ENCODE assay signal across 8 cellular contexts in the genomic region with DNA sequence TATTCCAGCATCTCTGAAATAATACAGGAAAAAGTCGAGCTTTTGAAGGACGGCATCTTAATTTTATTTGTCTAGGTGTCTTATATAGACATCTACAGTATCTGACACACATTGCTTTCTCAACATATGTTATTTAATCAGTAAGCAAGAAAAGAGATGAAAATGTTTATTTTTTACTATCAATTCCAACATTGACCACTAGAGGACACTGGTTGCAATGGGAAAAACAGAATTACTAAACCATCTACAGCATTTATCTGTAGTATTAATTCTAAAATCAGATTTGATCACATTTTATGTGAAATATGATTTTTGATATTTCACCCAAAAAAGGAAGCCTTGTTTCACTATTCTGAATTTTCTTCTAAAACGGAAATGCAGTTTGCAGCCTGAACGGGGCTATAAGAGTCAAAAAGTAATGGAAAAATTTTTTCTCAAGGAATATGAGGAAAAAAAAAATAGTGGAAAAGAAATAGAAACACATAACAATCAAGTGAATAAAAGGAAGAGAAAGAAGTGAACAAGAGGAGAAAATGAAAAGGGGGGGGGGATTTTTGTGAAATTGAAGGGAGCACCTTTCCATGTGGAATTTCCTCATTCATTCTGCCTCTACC.
DNase-seq lines count a peak whose midpoint lies in the region; ATAC-seq and TF ChIP-seq lines count a peak whose summit lies in the region.

No MANE protein-coding gene starts in this region.

- peak; percentile 54 for ATAC-seq in CD4-positive, alpha-beta T cell (ENCODE audit: poor library complexity)
- ATAC-seq in HG02798 (IDR thresholded peaks at IDR 0.05; ENCODE audit: poor library complexity, unreplicated experiment) (peak; percentile 37), GM21515 (IDR thresholded peaks at IDR 0.05; ENCODE audit: unreplicated experiment) (no peak), GM21367 (IDR thresholded peaks at IDR 0.05; ENCODE audit: unreplicated experiment) (no peak)

- H3K27me3 ChIP-seq in CD4-positive, alpha-beta T cell (ENCODE audit: control insufficient read depth, insufficient read depth, low read length): no peaks in the 10 kb centered on the region

- no peaks in the 10 kb centered on the region for H3K27me3 Mint-ChIP-seq in CD4-positive, alpha-beta T cell

- H3K9me3 Mint-ChIP-seq in CD4-positive, alpha-beta T cell: no peaks in the 10 kb centered on the region

- no peak for DNase-seq in CD4-positive, alpha-beta T cell
- DNase-seq in astrocyte of the spinal cord (ENCODE audit: low read depth, low spot score) (peak; percentile 43), lung microvascular endothelial cell (ENCODE audit: low read depth in 2 of 2) (peak; percentile 23 to 51), T-helper 9 cell (no peak), DMS153 treated with DMSO at 0.1 percent for 48 hours (lab: John Stamatoyannopoulos, UW; ENCODE audit: unreplicated experiment) (no peak)

- POLR2A ChIA-PET in CD4-positive, alpha-beta T cell (lab: Charles Lee): interaction anchor here (1.0 to 1.2 kb wide), 2 partner anchors 10 to 159 kb away, joined by 3 read pairs; a partner anchor contains a TSS

- peak; percentile 98 for TF ChIP-seq CTCF in CD4-positive, alpha-beta T cell (IDR thresholded peaks at IDR 0.05)
- TF ChIP-seq CTCF in astrocyte of the spinal cord (IDR thresholded peaks at IDR 0.05; ENCODE audit: low read depth, low read length): peak; percentile 82

- H3K27ac ChIP-seq in CD4-positive, alpha-beta T cell (ENCODE audit: low read depth, low read length): no peak overlapping the region

- no peaks in the 10 kb centered on the region for H3K9me3 ChIP-seq in CD4-positive, alpha-beta T cell (ENCODE audit: control insufficient read depth, low read length)

- CTCF ChIA-PET in CD4-positive, alpha-beta T cell (lab: Charles Lee): interaction anchor here (1.2 to 2.0 kb wide), 4 partner anchors 35 to 90 kb away, joined by 4 to 11 read pairs (median 6); no protein-coding TSS in a partner anchor

- H3K27ac Mint-ChIP-seq in CD4-positive, alpha-beta T cell: no peak overlapping the region

- no peak overlapping the region for H3K4me3 Mint-ChIP-seq in CD4-positive, alpha-beta T cell

- H3K36me3 Mint-ChIP-seq in CD4-positive, alpha-beta T cell (ENCODE audit: low read depth): peaks cover 5% of the 10 kb centered on the region

- no peak overlapping the region for H3K4me3 ChIP-seq in astrocyte of the spinal cord (ENCODE audit: low read depth, low read length)

- intact Hi-C loops in CD4-positive, alpha-beta T cell (cut with DNase I, micrococcal nuclease): loop anchor here (5.0 kb wide), 3 partner anchors 35 to 100 kb away; a partner anchor contains a TSS

- peaks cover 25% of the 10 kb centered on the region for H3K4me1 Mint-ChIP-seq in CD4-positive, alpha-beta T cell (ENCODE audit: low read depth)

- in situ Hi-C loops in astrocyte of the spinal cord (cut with HindIII; ENCODE audit: low sequenced_read_pairs): no loop called here

Comparison
In these comparisons a context has a peak if more than half of its experiments do, and no peak if none do; other contexts are left out.
1. ATAC-seq: peak in CD4-positive, alpha-beta T cell (single experiment) and HG02798 (single experiment); none in GM21515 (single experiment) and GM21367 (single experiment).
2. DNase-seq: peak in astrocyte of the spinal cord (single experiment) and lung microvascular endothelial cell (2 of 2); none in CD4-positive, alpha-beta T cell (0 of 10), T-helper 9 cell (single experiment) and DMS153 treated with DMSO at 0.1 percent for 48 hours (single experiment).